Comparison of ENCODE assay signal across 31 cellular contexts in genomic region chr19:48561412-48561811, GRCh38. TPM values are rescaled to one million over a fixed set of nuclear protein-coding genes. Genes with fewer than 3 reads are reported as not detected.
"Had no signal": no experiment of that assay in that cellular context is flagged by ENCODE, and none has a peak within 500 bp of the region (broad histone marks: within the 10 kb centered on the region; RNA-seq: fewer than 3 reads in every experiment).

No MANE protein-coding gene starts in this region.

- H3K27ac Mint-ChIP-seq: mesothelial cell of epicardium; natural killer cell treated with Interleukin-12 subunit alpha and Interleukin-12 subunit beta and Interleukin-15 and Interleukin-18, amount 100 ng/mL, for 72 hours; stimulated activated memory B cell treated with anti-CD40 and anti-IgM and Interleukin-4, amounts not matched to agents 10 μg/mL and 1 μg/mL and 100 μg/mL, for 72 hours had no signal

- DNase-seq: dermis blood vessel endothelial cell; effector memory CD4-positive, alpha-beta T cell; foreskin melanocyte; glutamatergic neuron; left ventricle myocardium superior; lower lobe of right lung; mucosa of descending colon; naive B cell; right cardiac atrium; spleen; stimulated activated CD4-positive, alpha-beta T cell treated with anti-CD3 and anti-CD28 coated beads, Interleukin-4, amount 100 ng/mL, for 4 hours; stimulated activated naive CD8-positive, alpha-beta T cell treated with anti-CD3 and anti-CD28 coated beads, Interleukin-15, Interleukin-2, amounts not matched to agents 100 U/mL and 50 U/mL, for 24 hours; substantia nigra; upper lobe of right lung; uterus had no signal

- FAIRE-seq: endothelial cell of umbilical vein, keratinocyte had no signal

- H3K9me3 ChIP-seq: esophagus muscularis mucosa, lower lobe of right lung, mucosa of descending colon, prostate gland, spleen, thoracic aorta, tibial nerve, upper lobe of right lung, uterus had no signal

- H3K4me3 Mint-ChIP-seq: mesothelial cell of epicardium; naive B cell; natural killer cell treated with Interleukin-12 subunit alpha and Interleukin-12 subunit beta and Interleukin-15 and Interleukin-18, amount 100 ng/mL, for 72 hours; neural crest cell; stimulated activated memory B cell treated with anti-CD40 and anti-IgM and Interleukin-4, amounts not matched to agents 10 μg/mL and 1 μg/mL and 100 μg/mL, for 72 hours had no signal

- H3K4me1 Mint-ChIP-seq: stimulated activated memory B cell treated with anti-CD40 and anti-IgM and Interleukin-4, amounts not matched to agents 10 μg/mL and 1 μg/mL and 100 μg/mL, for 72 hours had no signal

- H3K9me3 Mint-ChIP-seq: mesothelial cell of epicardium; naive B cell; natural killer cell treated with Interleukin-12 subunit alpha and Interleukin-12 subunit beta and Interleukin-15 and Interleukin-18, amount 100 ng/mL, for 72 hours; neural crest cell; stimulated activated memory B cell treated with anti-CD40 and anti-IgM and Interleukin-4, amounts not matched to agents 10 μg/mL and 1 μg/mL and 100 μg/mL, for 72 hours had no signal

- ATAC-seq: left ventricle myocardium superior; lower lobe of right lung; mucosa of descending colon; natural killer cell treated with Interleukin-12 subunit alpha and Interleukin-12 subunit beta and Interleukin-15 and Interleukin-18, amount 100 ng/mL, for 72 hours; right cardiac atrium; stimulated activated memory B cell treated with anti-CD40 and anti-IgM and Interleukin-4, amounts not matched to agents 10 μg/mL and 1 μg/mL and 100 μg/mL, for 72 hours; stimulated activated naive CD8-positive, alpha-beta T cell treated with anti-CD3 and anti-CD28 coated beads, Interleukin-15, Interleukin-2, amounts not matched to agents 100 U/mL and 50 U/mL, for 24 hours; upper lobe of right lung had no signal

- H3K4me1 ChIP-seq: prostate gland, upper lobe of right lung, uterus had no signal

- H3K27ac ChIP-seq: coronary artery, esophagus muscularis mucosa, lower lobe of right lung, skin epidermis, spleen, thoracic aorta, tibial nerve, upper lobe of right lung, uterus had no signal

- H3K36me3 Mint-ChIP-seq: mesothelial cell of epicardium; naive B cell; natural killer cell treated with Interleukin-12 subunit alpha and Interleukin-12 subunit beta and Interleukin-15 and Interleukin-18, amount 100 ng/mL, for 72 hours; stimulated activated memory B cell treated with anti-CD40 and anti-IgM and Interleukin-4, amounts not matched to agents 10 μg/mL and 1 μg/mL and 100 μg/mL, for 72 hours had no signal

- H3K27me3 ChIP-seq: upper lobe of right lung, uterus had no signal

- H3K36me3 ChIP-seq: esophagus muscularis mucosa, lower lobe of right lung, prostate gland, spleen, thoracic aorta, tibial nerve, upper lobe of right lung, uterus had no signal

- H3K4me3 ChIP-seq: coronary artery, esophagus muscularis mucosa, lower lobe of right lung, mucosa of descending colon, prostate gland, skin epidermis, spleen, thoracic aorta, tibial nerve, upper lobe of right lung, uterus had no signal

RNA-seq across cellular contexts. Expression of gene SULT2B1, which starts 9.4 kb away (rescaled TPM):
- total RNA-seq: dermis blood vessel endothelial cell; endothelial cell of umbilical vein; epithelial cell of proximal tubule; natural killer cell treated with Interleukin-12 subunit alpha and Interleukin-12 subunit beta and Interleukin-15 and Interleukin-18, amount 100 ng/mL, for 72 hours; neural crest cell; osteocyte; renal cortical epithelial cell; spleen; thoracic aorta; tibial nerve had no signal
- polyA plus RNA-seq: endothelial cell of umbilical vein had no signal

RNA-seq across cellular contexts. Expression of gene SPACA4, which starts 45.1 kb away (rescaled TPM):
- total RNA-seq: dermis blood vessel endothelial cell; endothelial cell of umbilical vein; epithelial cell of proximal tubule; esophagus muscularis mucosa; fibroblast of lung; left ventricle myocardium superior; lower lobe of right lung; mesothelial cell of epicardium; mucosa of descending colon; natural killer cell treated with Interleukin-12 subunit alpha and Interleukin-12 subunit beta and Interleukin-15 and Interleukin-18, amount 100 ng/mL, for 72 hours; neural crest cell; osteocyte; renal cortical epithelial cell; right cardiac atrium; spleen; thoracic aorta; tibial nerve; uterus had no signal
- polyA plus RNA-seq: endothelial cell of umbilical vein, fibroblast of lung, right cardiac atrium, spleen had no signal

RNA-seq across cellular contexts. Expression of gene LMTK3, which starts 49.8 kb away (rescaled TPM):
- total RNA-seq: dermis blood vessel endothelial cell had no signal
- polyA plus RNA-seq: fibroblast of lung had no signal

RNA-seq across cellular contexts. Expression of gene FAM83E, which starts 53.5 kb away (rescaled TPM):
- total RNA-seq: dermis blood vessel endothelial cell, left ventricle myocardium superior, renal cortical epithelial cell, tibial nerve had no signal
- polyA plus RNA-seq: fibroblast of lung had no signal
